Comparison of ENCODE assay signal across 16 cellular contexts in genomic region chr19:23285948-23286347, GRCh38. TPM values are rescaled to one million over a fixed set of nuclear protein-coding genes. Genes with fewer than 3 reads are reported as not detected.
DNase-seq lines count a peak whose midpoint lies in the region; ATAC-seq, FAIRE-seq and TF ChIP-seq lines count a peak whose summit lies in the region.
"Had no signal": no experiment of that assay in that cellular context is flagged by ENCODE, and none has a peak within 500 bp of the region (broad histone marks: within the 10 kb centered on the region; RNA-seq: fewer than 3 reads in every experiment).

No MANE protein-coding gene starts in this region.

- peaks cover 7% of the 10 kb centered on the region for H3K27me3 Mint-ChIP-seq in glutamatergic neuron (ENCODE audit: unreplicated experiment)
- peaks cover 4 to 9% of the 10 kb centered on the region in 2 donors for H3K27me3 Mint-ChIP-seq in natural killer cell treated with Interleukin-12 subunit alpha and Interleukin-12 subunit beta and Interleukin-15 and Interleukin-18, amount 100 ng/mL, for 72 hours

- H3K27ac ChIP-seq in HepG2 (ENCODE audit: extremely low read length, insufficient read depth, low read length) (no peak overlapping the region), right lobe of liver (no peak overlapping the region)
- H3K27ac ChIP-seq: HL-60 had no signal

- H3K9ac ChIP-seq in HepG2 (ENCODE audit: insufficient read depth, low read depth, low read length) = no peak overlapping the region

- H3K4me3 Mint-ChIP-seq in glutamatergic neuron (ENCODE audit: unreplicated experiment) = no peak overlapping the region
- no peak overlapping the region for H3K4me3 Mint-ChIP-seq in natural killer cell treated with Interleukin-12 subunit alpha and Interleukin-12 subunit beta and Interleukin-15 and Interleukin-18, amount 100 ng/mL, for 72 hours
- H3K4me3 Mint-ChIP-seq: CD14-positive monocyte; CD4-positive, alpha-beta memory T cell; HFFc6 had no signal

- peak overlapping the region; percentile 3 for H3K27ac Mint-ChIP-seq in glutamatergic neuron (ENCODE audit: unreplicated experiment)
- no peak overlapping the region for H3K27ac Mint-ChIP-seq in natural killer cell treated with Interleukin-12 subunit alpha and Interleukin-12 subunit beta and Interleukin-15 and Interleukin-18, amount 100 ng/mL, for 72 hours
- H3K27ac Mint-ChIP-seq: CD14-positive monocyte; CD4-positive, alpha-beta memory T cell; HFFc6 had no signal

- no peak for TF ChIP-seq RAD21 in HepG2 (CRISPR knock-in tag; IDR thresholded peaks at IDR 0.05)

- in situ Hi-C loops in HepG2 (cut with HindIII; ENCODE audit: extremely low pct_ligation_motif_present, low pct_unique_long_range_greater_than_20kb) = no loop called here

- CTCF ChIA-PET in HepG2 (lab: Yijun Ruan, JAX; ENCODE audit: low intra/inter-chr PET ratio, low total read pairs) = no interaction called here

- H3K27me3 ChIP-seq in HepG2 (ENCODE audit: control insufficient read depth in 1 of 2, insufficient read depth in 2 of 2, low read length in 2 of 2) (no peaks in the 10 kb centered on the region), right lobe of liver (no peaks in the 10 kb centered on the region)

- H3K4me3 ChIP-seq in HepG2 (replicated peaks in 1 of 3; ENCODE audit: insufficient read depth in 1 of 3, low read depth in 2 of 3, low read length in 3 of 3) (no peak overlapping the region), right lobe of liver (no peak overlapping the region)
- H3K4me3 ChIP-seq: K562 had no signal

- ATAC-seq in HepG2 (0 out of 3 replicates have a peak, but pooled peaks have one; percentile 23), right lobe of liver (no peak)
- no peak for ATAC-seq in natural killer cell treated with Interleukin-12 subunit alpha and Interleukin-12 subunit beta and Interleukin-15 and Interleukin-18, amount 100 ng/mL, for 72 hours
- ATAC-seq: K562 had no signal

- no peaks in the 10 kb centered on the region for H3K79me2 ChIP-seq in HepG2 (ENCODE audit: insufficient read depth, low read length)

- no peak overlapping the region for H2AFZ ChIP-seq in HepG2 (ENCODE audit: low read length)

- TF ChIP-seq POLR2A in HepG2 (IDR thresholded peaks at IDR 0.05; ENCODE audit: insufficient read depth in 1 of 2, low read depth in 2 of 2, low read length in 2 of 2) (no peak), right lobe of liver (IDR thresholded peaks at IDR 0.05) (no peak)

- H3K36me3 ChIP-seq in HepG2 (replicated peaks in 1 of 2; ENCODE audit: control insufficient read depth in 1 of 2, insufficient read depth in 2 of 2, low read length in 2 of 2) = no peaks in the 10 kb centered on the region
- no peaks in the 10 kb centered on the region for H3K36me3 ChIP-seq in right lobe of liver

- DNase-seq in HepG2 (ENCODE audit: low spot score) (no peak), right lobe of liver (no peak), RKO (ENCODE audit: low spot score) (peak; percentile 20), glutamatergic neuron (no peak), NCI-H2029 (lab: John Stamatoyannopoulos, UW) (no peak)
- no peak for DNase-seq in natural killer cell treated with Interleukin-12 subunit alpha and Interleukin-12 subunit beta and Interleukin-15 and Interleukin-18, amount 100 ng/mL, for 72 hours (ENCODE audit: low spot score)
- DNase-seq: AML-193; CD4-positive, alpha-beta memory T cell; GOT3; HFFc6; IMR-90 had no signal

- no TSS peak for BruUV-seq in HepG2 (replicated peaks; lab: Mats Ljungman, UMichigan)

- no peaks in the 10 kb centered on the region for H3K4me1 Mint-ChIP-seq in glutamatergic neuron (ENCODE audit: low read depth, unreplicated experiment)
- H3K4me1 Mint-ChIP-seq in natural killer cell treated with Interleukin-12 subunit alpha and Interleukin-12 subunit beta and Interleukin-15 and Interleukin-18, amount 100 ng/mL, for 72 hours (ENCODE audit: low read depth in 2 of 2) = peaks cover 4% of the 10 kb centered on the region in 2 donors
- H3K4me1 Mint-ChIP-seq: CD14-positive monocyte had no signal

- WGBS in HepG2 (ENCODE audit: low lambda C conversion rate) = 6% methylated on average over 1 of the region's 1 CpG
- 67% methylated on average over 1 of the region's 1 CpG for WGBS in right lobe of liver (ENCODE audit: insufficient coverage, low coverage, low lambda C conversion rate, missing lambda C conversion rate)

- intact Hi-C loops in HepG2 (cut with micrococcal nuclease; ENCODE audit: unreplicated experiment) (no loop called here), right lobe of liver (cut with DNase I) (no loop called here)

- TF ChIP-seq EP300 in HepG2 (IDR thresholded peaks at IDR 0.05; ENCODE audit: low read depth in 2 of 2, low read length in 2 of 2) (no peak), HepG2 (CRISPR knock-in tag; IDR thresholded peaks at IDR 0.05; ENCODE audit: borderline replicate concordance) (no peak)

- H3K9me3 ChIP-seq in HepG2 (ENCODE audit: low read length) (peaks cover 16% of the 10 kb centered on the region), right lobe of liver (no peaks in the 10 kb centered on the region)

- no peak for FAIRE-seq in HepG2 (lab: Jason Lieb, UNC)
- FAIRE-seq: G401.6, GM12891, K562 had no signal

- H3K9me3 Mint-ChIP-seq in glutamatergic neuron (ENCODE audit: unreplicated experiment) = peaks cover 14% of the 10 kb centered on the region
- peaks cover 6% of the 10 kb centered on the region for H3K9me3 Mint-ChIP-seq in natural killer cell treated with Interleukin-12 subunit alpha and Interleukin-12 subunit beta and Interleukin-15 and Interleukin-18, amount 100 ng/mL, for 72 hours

- no peak for TF ChIP-seq CTCF in HepG2 (CRISPR knock-in tag; IDR thresholded peaks at IDR 0.05)
- no peak for TF ChIP-seq CTCF in right lobe of liver (IDR thresholded peaks at IDR 0.05)
- no peak for TF ChIP-seq CTCF in glutamatergic neuron (IDR thresholded peaks at IDR 0.05; ENCODE audit: partially characterized antibody, unreplicated experiment)

- peaks cover 15% of the 10 kb centered on the region for H3K36me3 Mint-ChIP-seq in glutamatergic neuron (ENCODE audit: unreplicated experiment)
- peaks cover 8% of the 10 kb centered on the region for H3K36me3 Mint-ChIP-seq in natural killer cell treated with Interleukin-12 subunit alpha and Interleukin-12 subunit beta and Interleukin-15 and Interleukin-18, amount 100 ng/mL, for 72 hours
- H3K36me3 Mint-ChIP-seq: CD4-positive, alpha-beta memory T cell had no signal

- no peak overlapping the region for H3K4me2 ChIP-seq in HepG2 (ENCODE audit: low read depth, low read length)

- H4K20me1 ChIP-seq in HepG2 (ENCODE audit: insufficient read depth, low read length) = no peaks in the 10 kb centered on the region

- POLR2A ChIA-PET in HepG2 (lab: Yijun Ruan, JAX) = no interaction called here

- H3K4me1 ChIP-seq in HepG2 (ENCODE audit: insufficient read depth, low read length) (peaks cover 33% of the 10 kb centered on the region), right lobe of liver (no peaks in the 10 kb centered on the region)

TF ChIP-seq in HepG2, 621 proteins besides CTCF, POLR2A, EP300 and RAD21 (continues in another document):
- TF ChIP-seq FOXK2 (IDR thresholded peaks at IDR 0.05) (no peak), ZNF558 (CRISPR knock-in tag; IDR thresholded peaks at IDR 0.05; ENCODE audit: borderline replicate concordance) (no peak), RXRA (CRISPR knock-in tag; IDR thresholded peaks at IDR 0.05) (no peak), TBP (CRISPR knock-in tag; IDR thresholded peaks at IDR 0.05) (no peak), CREB1 (IDR thresholded peaks at IDR 0.05) (no peak), CREB1 (CRISPR knock-in tag; IDR thresholded peaks at IDR 0.05) (no peak), PHB2 (IDR thresholded peaks at IDR 0.05; ENCODE audit: partially characterized antibody) (no peak)
- TF ChIP-seq, protein P1, sequence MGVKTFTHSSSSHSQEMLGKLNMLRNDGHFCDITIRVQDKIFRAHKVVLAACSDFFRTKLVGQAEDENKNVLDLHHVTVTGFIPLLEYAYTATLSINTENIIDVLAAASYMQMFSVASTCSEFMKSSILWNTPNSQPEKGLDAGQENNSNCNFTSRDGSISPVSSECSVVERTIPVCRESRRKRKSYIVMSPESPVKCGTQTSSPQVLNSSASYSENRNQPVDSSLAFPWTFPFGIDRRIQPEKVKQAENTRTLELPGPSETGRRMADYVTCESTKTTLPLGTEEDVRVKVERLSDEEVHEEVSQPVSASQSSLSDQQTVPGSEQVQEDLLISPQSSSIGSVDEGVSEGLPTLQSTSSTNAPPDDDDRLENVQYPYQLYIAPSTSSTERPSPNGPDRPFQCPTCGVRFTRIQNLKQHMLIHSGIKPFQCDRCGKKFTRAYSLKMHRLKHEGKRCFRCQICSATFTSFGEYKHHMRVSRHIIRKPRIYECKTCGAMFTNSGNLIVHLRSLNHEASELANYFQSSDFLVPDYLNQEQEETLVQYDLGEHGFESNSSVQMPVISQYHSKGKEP (CRISPR knock-in tag; IDR thresholded peaks at IDR 0.05) = no peak

RNA-seq across cellular contexts. Expression of gene ZNF724, which starts 35.8 kb away (rescaled TPM):
- 15.0 and 19.8 TPM in 2 replicates for total RNA-seq in HepG2 (2016; rRNA removed; fragmentation: Illumina TruSeq; extraction: Trizol)
- total RNA-seq in HepG2 (2016; cell fraction: cytosol; rRNA removed; fragmentation: Illumina TruSeq; extraction: Trizol; ENCODE audit: low read depth) = 1.2 and 1.3 TPM in 2 replicates
- 14.7 and 20.5 TPM in 2 replicates for total RNA-seq in HepG2 (2016; cell fraction: insoluble cytoplasmic fraction; rRNA removed; fragmentation: Illumina TruSeq; extraction: Trizol)
- total RNA-seq in HepG2 (2016; cell fraction: membrane; rRNA removed; fragmentation: Illumina TruSeq; extraction: Trizol) = 4.5 and 5.8 TPM in 2 replicates
- 10.0 and 10.6 TPM in 2 replicates for total RNA-seq in HepG2 (2016; cell fraction: nucleus; rRNA removed; fragmentation: Illumina TruSeq; extraction: Trizol)
- 1.1 and 1.5 TPM in 2 replicates for polyA plus RNA-seq in HepG2 (2011; rRNA removed)
- polyA plus RNA-seq in HepG2 (2011; cell fraction: cytosol; rRNA removed) = 0.48 and 0.71 TPM in 2 replicates
- 1.1 and 1.5 TPM in 2 replicates for polyA plus RNA-seq in HepG2 (2011; cell fraction: nucleus; rRNA removed)
- polyA plus RNA-seq in HepG2 (2012) = 0.68 and 1.2 TPM in 2 replicates
- 0.08 TPM in 1 of 2 replicates, not detected in the other for polyA plus RNA-seq in HepG2 (2016; cell fraction: cytosol; fragmentation: Illumina TruSeq; extraction: Trizol; ENCODE audit: low read depth)
- 4.2 and 4.7 TPM in 2 replicates for polyA plus RNA-seq in HepG2 (2016; cell fraction: insoluble cytoplasmic fraction; fragmentation: Illumina TruSeq; extraction: Trizol; ENCODE audit: low read depth)
- polyA plus RNA-seq in HepG2 (2016; cell fraction: membrane; fragmentation: Illumina TruSeq; extraction: Trizol; ENCODE audit: low read depth) = 0.10 and 0.54 TPM in 2 replicates
- polyA plus RNA-seq in HepG2 (2016; cell fraction: nucleus; fragmentation: Illumina TruSeq; extraction: Trizol; ENCODE audit: insufficient read depth, low read depth) = 2.7 and 3.8 TPM in 2 replicates
- 6.3 TPM in 1 of 2 replicates, not detected in the other for polyA minus RNA-seq in HepG2 (2011; rRNA and poly(A)+ RNA removed; ENCODE audit: low replicate concordance)
- polyA minus RNA-seq in HepG2 (2011; cell fraction: cytosol; rRNA and poly(A)+ RNA removed) = 4.6 and 6.9 TPM in 2 replicates
- polyA minus RNA-seq in HepG2 (2011; cell fraction: nucleus; rRNA and poly(A)+ RNA removed) = 8.7 and 9.0 TPM in 2 replicates
- total RNA-seq in right lobe of liver = 1 to 10 TPM in 2 of 6 experiments, under 1 TPM in 4; 0.37 to 3.2 (median 0.65) TPM
- total RNA-seq in glutamatergic neuron (ENCODE audit: unreplicated experiment) = 14.6 TPM
- 10 to 100 TPM in 1 of 2 donors, 1 to 10 TPM in 1; 9.3 to 12.3 TPM for total RNA-seq in natural killer cell treated with Interleukin-12 subunit alpha and Interleukin-12 subunit beta and Interleukin-15 and Interleukin-18, amount 100 ng/mL, for 72 hours
